1 cellular context compared by ENCODE assay signal in the genomic region with DNA sequence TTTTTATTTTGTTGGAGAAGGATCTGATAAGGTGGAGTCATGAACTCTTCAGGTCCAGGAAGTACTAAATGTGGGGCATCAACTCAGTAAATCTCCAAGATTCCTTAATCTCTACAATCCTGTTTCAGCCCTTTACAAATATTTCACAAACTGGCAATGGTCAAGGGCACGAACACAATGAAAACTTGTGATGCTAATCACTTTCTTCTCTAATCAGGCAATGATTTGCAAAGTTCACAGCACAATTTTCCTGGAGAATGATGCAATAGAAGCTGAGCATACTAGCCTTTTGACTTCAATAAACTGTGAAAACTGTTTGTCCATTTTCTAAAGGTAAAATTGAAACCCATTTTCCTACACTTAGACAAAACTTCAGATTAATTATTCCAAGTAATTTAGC.
TF ChIP-seq lines count a peak whose summit lies in the region.

No MANE protein-coding gene starts in this region.

TF ChIP-seq in GM23338, 12 proteins besides CTCF, POLR2A, EP300 and RAD21 (continued from another document):
- TF ChIP-seq, protein P1, sequence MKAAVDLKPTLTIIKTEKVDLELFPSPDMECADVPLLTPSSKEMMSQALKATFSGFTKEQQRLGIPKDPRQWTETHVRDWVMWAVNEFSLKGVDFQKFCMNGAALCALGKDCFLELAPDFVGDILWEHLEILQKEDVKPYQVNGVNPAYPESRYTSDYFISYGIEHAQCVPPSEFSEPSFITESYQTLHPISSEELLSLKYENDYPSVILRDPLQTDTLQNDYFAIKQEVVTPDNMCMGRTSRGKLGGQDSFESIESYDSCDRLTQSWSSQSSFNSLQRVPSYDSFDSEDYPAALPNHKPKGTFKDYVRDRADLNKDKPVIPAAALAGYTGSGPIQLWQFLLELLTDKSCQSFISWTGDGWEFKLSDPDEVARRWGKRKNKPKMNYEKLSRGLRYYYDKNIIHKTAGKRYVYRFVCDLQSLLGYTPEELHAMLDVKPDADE (IDR thresholded peaks at IDR 0.05), result no peak
- no peak for TF ChIP-seq POLR2AphosphoS5 (IDR thresholded peaks at IDR 0.05; ENCODE audit: low read depth)
- no peak for TF ChIP-seq JUNB (IDR thresholded peaks at IDR 0.05; ENCODE audit: unreplicated experiment)
- TF ChIP-seq, protein P2, sequence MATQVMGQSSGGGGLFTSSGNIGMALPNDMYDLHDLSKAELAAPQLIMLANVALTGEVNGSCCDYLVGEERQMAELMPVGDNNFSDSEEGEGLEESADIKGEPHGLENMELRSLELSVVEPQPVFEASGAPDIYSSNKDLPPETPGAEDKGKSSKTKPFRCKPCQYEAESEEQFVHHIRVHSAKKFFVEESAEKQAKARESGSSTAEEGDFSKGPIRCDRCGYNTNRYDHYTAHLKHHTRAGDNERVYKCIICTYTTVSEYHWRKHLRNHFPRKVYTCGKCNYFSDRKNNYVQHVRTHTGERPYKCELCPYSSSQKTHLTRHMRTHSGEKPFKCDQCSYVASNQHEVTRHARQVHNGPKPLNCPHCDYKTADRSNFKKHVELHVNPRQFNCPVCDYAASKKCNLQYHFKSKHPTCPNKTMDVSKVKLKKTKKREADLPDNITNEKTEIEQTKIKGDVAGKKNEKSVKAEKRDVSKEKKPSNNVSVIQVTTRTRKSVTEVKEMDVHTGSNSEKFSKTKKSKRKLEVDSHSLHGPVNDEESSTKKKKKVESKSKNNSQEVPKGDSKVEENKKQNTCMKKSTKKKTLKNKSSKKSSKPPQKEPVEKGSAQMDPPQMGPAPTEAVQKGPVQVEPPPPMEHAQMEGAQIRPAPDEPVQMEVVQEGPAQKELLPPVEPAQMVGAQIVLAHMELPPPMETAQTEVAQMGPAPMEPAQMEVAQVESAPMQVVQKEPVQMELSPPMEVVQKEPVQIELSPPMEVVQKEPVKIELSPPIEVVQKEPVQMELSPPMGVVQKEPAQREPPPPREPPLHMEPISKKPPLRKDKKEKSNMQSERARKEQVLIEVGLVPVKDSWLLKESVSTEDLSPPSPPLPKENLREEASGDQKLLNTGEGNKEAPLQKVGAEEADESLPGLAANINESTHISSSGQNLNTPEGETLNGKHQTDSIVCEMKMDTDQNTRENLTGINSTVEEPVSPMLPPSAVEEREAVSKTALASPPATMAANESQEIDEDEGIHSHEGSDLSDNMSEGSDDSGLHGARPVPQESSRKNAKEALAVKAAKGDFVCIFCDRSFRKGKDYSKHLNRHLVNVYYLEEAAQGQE (IDR thresholded peaks at IDR 0.05; ENCODE audit: unreplicated experiment), result no peak
- TF ChIP-seq EZH2phosphoT487 (IDR thresholded peaks at IDR 0.05; ENCODE audit: unreplicated experiment), result no peak
- TF ChIP-seq CREB1 (CRISPR knock-in tag; IDR thresholded peaks at IDR 0.05; ENCODE audit: low read depth), result no peak
- no peak for TF ChIP-seq ZNF331 (CRISPR knock-in tag; IDR thresholded peaks at IDR 0.05; ENCODE audit: low read depth)
